In the genomic region with DNA sequence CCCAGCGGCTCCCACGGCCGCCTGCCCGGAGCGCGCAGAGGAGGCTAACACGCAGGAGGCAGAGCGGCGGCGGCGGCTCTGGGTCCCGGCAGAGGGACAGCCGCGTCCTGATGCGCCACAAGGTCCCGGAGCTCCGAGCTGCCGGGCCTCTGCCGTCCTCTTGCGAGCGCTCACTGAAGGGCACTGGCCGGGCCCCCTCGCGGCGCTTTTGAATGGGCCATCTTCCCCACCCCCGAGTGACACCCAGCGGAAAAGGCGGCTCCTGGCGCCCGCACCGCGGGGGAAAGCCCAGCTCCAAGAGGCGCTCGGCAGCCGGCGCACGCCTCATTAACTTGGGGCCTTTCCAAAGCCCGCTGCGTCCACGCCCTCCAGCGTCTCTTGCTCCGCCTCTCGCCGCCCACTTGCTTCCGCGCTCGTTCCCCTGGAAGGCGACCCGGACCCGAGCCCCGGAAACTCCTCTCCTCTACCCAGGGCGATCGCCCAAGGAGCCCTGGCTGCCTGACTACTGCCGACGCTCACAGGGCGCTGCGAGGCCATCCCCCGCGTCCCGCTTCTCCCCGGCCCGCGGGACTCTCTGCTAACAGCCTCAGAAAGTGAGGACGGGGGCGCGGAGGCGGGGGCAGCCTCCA, we compare ENCODE assay signal across 1 cellular context.
TF ChIP-seq lines count a peak whose summit lies in the region.

A gene (minus strand): TSS at position 363 of the 629 bp plus-strand sequence.

TF ChIP-seq in K562, 482 proteins besides CTCF, POLR2A, EP300 and RAD21 (continued from another document and continues in another):
- TF ChIP-seq MYBL2 (IDR thresholded peaks at IDR 0.05; ENCODE audit: low read depth) (no peak), MYBL2 (CRISPR knock-in tag; IDR thresholded peaks at IDR 0.05; ENCODE audit: borderline replicate concordance) (no peak), MCM3 (IDR thresholded peaks at IDR 0.05) (no peak), GATAD2A (IDR thresholded peaks at IDR 0.05) (no peak), ZNF384 (IDR thresholded peaks at IDR 0.05; ENCODE audit: low read depth, low read length) (peak; percentile 30; the same call in 1 of the 2 replicates), HDAC2 (IDR thresholded peaks at IDR 0.05) (no peak), DPF2 (IDR thresholded peaks at IDR 0.05) (0 out of 2 replicates have a peak, but pooled peaks have one; percentile 25), PTRF (tag; IDR thresholded peaks at IDR 0.05) (no peak), BCOR (IDR thresholded peaks at IDR 0.05) (no peak), MEF2D (tag; conservative IDR thresholded peaks at IDR 0.05; ENCODE audit: low read depth) (no peak), ELF1 (tag; IDR thresholded peaks at IDR 0.05) (no peak), EZH2 (IDR thresholded peaks at IDR 0.05; ENCODE audit: borderline replicate concordance, low read depth, low read length) (no peak), PHF8 (IDR thresholded peaks at IDR 0.05; ENCODE audit: borderline replicate concordance, low read length) (peak; percentile 68; the same call in 1 of the 2 replicates), STAG1 (CRISPR knock-in tag; IDR thresholded peaks at IDR 0.05; ENCODE audit: borderline replicate concordance) (peak; percentile 66; the same call in 1 of the 2 replicates), NBN (IDR thresholded peaks at IDR 0.05; ENCODE audit: low read depth) (no peak), HDAC1 (IDR thresholded peaks at IDR 0.05) (no peak), ATF1 (CRISPR knock-in tag; IDR thresholded peaks at IDR 0.05) (no peak), ATF1 (tag; IDR thresholded peaks at IDR 0.05) (peak; percentile 34; the same call in 1 of the 2 replicates), NFIC (IDR thresholded peaks at IDR 0.05) (peak; percentile 69), ZNF140 (CRISPR knock-in tag; IDR thresholded peaks at IDR 0.05) (no peak), ZBTB1 (CRISPR knock-in tag; IDR thresholded peaks at IDR 0.05; ENCODE audit: borderline replicate concordance, low read depth) (no peak), BRD4 (IDR thresholded peaks at IDR 0.05) (no peak), ZNF551 (CRISPR knock-in tag; IDR thresholded peaks at IDR 0.05) (no peak), EWSR1 (IDR thresholded peaks at IDR 0.05; ENCODE audit: borderline replicate concordance, low read depth, partially characterized antibody) (no peak), ZNF239 (CRISPR knock-in tag; IDR thresholded peaks at IDR 0.05) (no peak), ZNF77 (CRISPR knock-in tag; IDR thresholded peaks at IDR 0.05) (no peak)
- TF ChIP-seq, protein P1, sequence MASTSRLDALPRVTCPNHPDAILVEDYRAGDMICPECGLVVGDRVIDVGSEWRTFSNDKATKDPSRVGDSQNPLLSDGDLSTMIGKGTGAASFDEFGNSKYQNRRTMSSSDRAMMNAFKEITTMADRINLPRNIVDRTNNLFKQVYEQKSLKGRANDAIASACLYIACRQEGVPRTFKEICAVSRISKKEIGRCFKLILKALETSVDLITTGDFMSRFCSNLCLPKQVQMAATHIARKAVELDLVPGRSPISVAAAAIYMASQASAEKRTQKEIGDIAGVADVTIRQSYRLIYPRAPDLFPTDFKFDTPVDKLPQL (IDR thresholded peaks at IDR 0.05; ENCODE audit: extremely low read depth, insufficient read length): no peak
- TF ChIP-seq, protein P2, sequence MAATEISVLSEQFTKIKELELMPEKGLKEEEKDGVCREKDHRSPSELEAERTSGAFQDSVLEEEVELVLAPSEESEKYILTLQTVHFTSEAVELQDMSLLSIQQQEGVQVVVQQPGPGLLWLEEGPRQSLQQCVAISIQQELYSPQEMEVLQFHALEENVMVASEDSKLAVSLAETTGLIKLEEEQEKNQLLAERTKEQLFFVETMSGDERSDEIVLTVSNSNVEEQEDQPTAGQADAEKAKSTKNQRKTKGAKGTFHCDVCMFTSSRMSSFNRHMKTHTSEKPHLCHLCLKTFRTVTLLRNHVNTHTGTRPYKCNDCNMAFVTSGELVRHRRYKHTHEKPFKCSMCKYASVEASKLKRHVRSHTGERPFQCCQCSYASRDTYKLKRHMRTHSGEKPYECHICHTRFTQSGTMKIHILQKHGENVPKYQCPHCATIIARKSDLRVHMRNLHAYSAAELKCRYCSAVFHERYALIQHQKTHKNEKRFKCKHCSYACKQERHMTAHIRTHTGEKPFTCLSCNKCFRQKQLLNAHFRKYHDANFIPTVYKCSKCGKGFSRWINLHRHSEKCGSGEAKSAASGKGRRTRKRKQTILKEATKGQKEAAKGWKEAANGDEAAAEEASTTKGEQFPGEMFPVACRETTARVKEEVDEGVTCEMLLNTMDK (IDR thresholded peaks at IDR 0.05; ENCODE audit: borderline replicate concordance, insufficient read depth, low read depth, low read length, poor library complexity, severe bottlenecking): no peak
- TF ChIP-seq, protein P3, sequence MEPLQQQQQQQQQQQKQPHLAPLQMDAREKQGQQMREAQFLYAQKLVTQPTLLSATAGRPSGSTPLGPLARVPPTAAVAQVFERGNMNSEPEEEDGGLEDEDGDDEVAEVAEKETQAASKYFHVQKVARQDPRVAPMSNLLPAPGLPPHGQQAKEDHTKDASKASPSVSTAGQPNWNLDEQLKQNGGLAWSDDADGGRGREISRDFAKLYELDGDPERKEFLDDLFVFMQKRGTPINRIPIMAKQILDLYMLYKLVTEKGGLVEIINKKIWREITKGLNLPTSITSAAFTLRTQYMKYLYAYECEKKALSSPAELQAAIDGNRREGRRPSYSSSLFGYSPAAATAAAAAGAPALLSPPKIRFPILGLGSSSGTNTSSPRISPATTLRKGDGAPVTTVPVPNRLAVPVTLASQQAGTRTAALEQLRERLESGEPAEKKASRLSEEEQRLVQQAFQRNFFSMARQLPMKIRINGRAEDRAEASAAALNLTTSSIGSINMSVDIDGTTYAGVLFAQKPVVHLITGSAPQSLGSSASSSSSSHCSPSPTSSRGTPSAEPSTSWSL (CRISPR knock-in tag; IDR thresholded peaks at IDR 0.05; ENCODE audit: borderline replicate concordance): no peak
- TF ChIP-seq, protein P4, sequence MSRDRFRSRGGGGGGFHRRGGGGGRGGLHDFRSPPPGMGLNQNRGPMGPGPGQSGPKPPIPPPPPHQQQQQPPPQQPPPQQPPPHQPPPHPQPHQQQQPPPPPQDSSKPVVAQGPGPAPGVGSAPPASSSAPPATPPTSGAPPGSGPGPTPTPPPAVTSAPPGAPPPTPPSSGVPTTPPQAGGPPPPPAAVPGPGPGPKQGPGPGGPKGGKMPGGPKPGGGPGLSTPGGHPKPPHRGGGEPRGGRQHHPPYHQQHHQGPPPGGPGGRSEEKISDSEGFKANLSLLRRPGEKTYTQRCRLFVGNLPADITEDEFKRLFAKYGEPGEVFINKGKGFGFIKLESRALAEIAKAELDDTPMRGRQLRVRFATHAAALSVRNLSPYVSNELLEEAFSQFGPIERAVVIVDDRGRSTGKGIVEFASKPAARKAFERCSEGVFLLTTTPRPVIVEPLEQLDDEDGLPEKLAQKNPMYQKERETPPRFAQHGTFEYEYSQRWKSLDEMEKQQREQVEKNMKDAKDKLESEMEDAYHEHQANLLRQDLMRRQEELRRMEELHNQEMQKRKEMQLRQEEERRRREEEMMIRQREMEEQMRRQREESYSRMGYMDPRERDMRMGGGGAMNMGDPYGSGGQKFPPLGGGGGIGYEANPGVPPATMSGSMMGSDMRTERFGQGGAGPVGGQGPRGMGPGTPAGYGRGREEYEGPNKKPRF (IDR thresholded peaks at IDR 0.05; ENCODE audit: low read depth, low read length): no peak
- TF ChIP-seq, protein P5, sequence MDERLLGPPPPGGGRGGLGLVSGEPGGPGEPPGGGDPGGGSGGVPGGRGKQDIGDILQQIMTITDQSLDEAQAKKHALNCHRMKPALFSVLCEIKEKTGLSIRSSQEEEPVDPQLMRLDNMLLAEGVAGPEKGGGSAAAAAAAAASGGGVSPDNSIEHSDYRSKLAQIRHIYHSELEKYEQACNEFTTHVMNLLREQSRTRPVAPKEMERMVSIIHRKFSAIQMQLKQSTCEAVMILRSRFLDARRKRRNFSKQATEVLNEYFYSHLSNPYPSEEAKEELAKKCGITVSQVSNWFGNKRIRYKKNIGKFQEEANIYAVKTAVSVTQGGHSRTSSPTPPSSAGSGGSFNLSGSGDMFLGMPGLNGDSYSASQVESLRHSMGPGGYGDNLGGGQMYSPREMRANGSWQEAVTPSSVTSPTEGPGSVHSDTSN (CRISPR knock-in tag; IDR thresholded peaks at IDR 0.05; ENCODE audit: low read depth): no peak
- TF ChIP-seq, protein P5 (tag; conservative IDR thresholded peaks at IDR 0.05; ENCODE audit: low read depth): no peak
- TF ChIP-seq, protein P6, sequence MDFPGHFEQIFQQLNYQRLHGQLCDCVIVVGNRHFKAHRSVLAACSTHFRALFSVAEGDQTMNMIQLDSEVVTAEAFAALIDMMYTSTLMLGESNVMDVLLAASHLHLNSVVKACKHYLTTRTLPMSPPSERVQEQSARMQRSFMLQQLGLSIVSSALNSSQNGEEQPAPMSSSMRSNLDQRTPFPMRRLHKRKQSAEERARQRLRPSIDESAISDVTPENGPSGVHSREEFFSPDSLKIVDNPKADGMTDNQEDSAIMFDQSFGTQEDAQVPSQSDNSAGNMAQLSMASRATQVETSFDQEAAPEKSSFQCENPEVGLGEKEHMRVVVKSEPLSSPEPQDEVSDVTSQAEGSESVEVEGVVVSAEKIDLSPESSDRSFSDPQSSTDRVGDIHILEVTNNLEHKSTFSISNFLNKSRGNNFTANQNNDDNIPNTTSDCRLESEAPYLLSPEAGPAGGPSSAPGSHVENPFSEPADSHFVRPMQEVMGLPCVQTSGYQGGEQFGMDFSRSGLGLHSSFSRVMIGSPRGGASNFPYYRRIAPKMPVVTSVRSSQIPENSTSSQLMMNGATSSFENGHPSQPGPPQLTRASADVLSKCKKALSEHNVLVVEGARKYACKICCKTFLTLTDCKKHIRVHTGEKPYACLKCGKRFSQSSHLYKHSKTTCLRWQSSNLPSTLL (IDR thresholded peaks at IDR 0.05): no peak
- TF ChIP-seq, protein P7, sequence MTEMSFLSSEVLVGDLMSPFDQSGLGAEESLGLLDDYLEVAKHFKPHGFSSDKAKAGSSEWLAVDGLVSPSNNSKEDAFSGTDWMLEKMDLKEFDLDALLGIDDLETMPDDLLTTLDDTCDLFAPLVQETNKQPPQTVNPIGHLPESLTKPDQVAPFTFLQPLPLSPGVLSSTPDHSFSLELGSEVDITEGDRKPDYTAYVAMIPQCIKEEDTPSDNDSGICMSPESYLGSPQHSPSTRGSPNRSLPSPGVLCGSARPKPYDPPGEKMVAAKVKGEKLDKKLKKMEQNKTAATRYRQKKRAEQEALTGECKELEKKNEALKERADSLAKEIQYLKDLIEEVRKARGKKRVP (CRISPR knock-in tag; IDR thresholded peaks at IDR 0.05): no peak
- TF ChIP-seq, protein P8, sequence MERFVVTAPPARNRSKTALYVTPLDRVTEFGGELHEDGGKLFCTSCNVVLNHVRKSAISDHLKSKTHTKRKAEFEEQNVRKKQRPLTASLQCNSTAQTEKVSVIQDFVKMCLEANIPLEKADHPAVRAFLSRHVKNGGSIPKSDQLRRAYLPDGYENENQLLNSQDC (CRISPR knock-in tag; IDR thresholded peaks at IDR 0.05): no peak
- TF ChIP-seq, protein P9, sequence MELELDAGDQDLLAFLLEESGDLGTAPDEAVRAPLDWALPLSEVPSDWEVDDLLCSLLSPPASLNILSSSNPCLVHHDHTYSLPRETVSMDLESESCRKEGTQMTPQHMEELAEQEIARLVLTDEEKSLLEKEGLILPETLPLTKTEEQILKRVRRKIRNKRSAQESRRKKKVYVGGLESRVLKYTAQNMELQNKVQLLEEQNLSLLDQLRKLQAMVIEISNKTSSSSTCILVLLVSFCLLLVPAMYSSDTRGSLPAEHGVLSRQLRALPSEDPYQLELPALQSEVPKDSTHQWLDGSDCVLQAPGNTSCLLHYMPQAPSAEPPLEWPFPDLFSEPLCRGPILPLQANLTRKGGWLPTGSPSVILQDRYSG (tag; conservative IDR thresholded peaks at IDR 0.05; ENCODE audit: low read depth): no peak
- TF ChIP-seq, protein P10, sequence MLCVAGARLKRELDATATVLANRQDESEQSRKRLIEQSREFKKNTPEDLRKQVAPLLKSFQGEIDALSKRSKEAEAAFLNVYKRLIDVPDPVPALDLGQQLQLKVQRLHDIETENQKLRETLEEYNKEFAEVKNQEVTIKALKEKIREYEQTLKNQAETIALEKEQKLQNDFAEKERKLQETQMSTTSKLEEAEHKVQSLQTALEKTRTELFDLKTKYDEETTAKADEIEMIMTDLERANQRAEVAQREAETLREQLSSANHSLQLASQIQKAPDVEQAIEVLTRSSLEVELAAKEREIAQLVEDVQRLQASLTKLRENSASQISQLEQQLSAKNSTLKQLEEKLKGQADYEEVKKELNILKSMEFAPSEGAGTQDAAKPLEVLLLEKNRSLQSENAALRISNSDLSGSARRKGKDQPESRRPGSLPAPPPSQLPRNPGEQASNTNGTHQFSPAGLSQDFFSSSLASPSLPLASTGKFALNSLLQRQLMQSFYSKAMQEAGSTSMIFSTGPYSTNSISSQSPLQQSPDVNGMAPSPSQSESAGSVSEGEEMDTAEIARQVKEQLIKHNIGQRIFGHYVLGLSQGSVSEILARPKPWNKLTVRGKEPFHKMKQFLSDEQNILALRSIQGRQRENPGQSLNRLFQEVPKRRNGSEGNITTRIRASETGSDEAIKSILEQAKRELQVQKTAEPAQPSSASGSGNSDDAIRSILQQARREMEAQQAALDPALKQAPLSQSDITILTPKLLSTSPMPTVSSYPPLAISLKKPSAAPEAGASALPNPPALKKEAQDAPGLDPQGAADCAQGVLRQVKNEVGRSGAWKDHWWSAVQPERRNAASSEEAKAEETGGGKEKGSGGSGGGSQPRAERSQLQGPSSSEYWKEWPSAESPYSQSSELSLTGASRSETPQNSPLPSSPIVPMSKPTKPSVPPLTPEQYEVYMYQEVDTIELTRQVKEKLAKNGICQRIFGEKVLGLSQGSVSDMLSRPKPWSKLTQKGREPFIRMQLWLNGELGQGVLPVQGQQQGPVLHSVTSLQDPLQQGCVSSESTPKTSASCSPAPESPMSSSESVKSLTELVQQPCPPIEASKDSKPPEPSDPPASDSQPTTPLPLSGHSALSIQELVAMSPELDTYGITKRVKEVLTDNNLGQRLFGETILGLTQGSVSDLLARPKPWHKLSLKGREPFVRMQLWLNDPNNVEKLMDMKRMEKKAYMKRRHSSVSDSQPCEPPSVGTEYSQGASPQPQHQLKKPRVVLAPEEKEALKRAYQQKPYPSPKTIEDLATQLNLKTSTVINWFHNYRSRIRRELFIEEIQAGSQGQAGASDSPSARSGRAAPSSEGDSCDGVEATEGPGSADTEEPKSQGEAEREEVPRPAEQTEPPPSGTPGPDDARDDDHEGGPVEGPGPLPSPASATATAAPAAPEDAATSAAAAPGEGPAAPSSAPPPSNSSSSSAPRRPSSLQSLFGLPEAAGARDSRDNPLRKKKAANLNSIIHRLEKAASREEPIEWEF (CRISPR knock-in tag; IDR thresholded peaks at IDR 0.05): no peak
- TF ChIP-seq, protein P11, sequence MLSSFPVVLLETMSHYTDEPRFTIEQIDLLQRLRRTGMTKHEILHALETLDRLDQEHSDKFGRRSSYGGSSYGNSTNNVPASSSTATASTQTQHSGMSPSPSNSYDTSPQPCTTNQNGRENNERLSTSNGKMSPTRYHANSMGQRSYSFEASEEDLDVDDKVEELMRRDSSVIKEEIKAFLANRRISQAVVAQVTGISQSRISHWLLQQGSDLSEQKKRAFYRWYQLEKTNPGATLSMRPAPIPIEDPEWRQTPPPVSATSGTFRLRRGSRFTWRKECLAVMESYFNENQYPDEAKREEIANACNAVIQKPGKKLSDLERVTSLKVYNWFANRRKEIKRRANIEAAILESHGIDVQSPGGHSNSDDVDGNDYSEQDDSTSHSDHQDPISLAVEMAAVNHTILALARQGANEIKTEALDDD (IDR thresholded peaks at IDR 0.05): no peak
